Comparison of ENCODE assay signal across 8 cellular contexts in the genomic region with DNA sequence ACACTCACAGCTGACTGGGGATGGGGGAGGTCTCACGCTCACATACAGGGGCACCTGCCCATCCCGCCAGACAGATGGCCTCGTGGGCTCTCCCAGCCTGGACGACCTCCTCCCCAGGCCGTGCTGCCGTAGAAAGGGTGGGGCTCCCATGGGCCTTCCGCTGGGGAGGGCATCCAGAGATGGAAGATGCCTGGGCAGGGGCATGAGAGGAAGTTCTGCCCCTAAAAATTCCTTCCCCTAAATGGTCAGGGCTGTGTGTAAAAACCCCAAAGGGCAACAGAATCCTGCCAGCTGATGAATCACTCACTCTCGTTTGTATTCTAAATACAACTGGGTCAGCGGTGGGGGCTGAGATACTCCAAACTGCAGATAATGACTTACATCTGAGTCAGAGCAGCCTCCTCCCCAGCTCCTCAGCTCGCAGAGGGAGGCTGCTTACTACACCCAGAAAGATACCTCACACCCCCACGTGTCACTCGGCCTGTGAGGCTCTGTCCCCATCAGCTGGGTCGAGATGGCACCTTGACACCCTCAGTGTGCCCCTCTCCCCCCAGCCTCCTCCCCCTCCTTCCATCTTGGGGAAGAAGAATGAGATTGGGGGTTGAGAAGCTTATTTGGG. TPM values are rescaled to one million over a fixed set of nuclear protein-coding genes. Genes with fewer than 3 reads are reported as not detected.
DNase-seq lines count a peak whose midpoint lies in the region; TF ChIP-seq lines count a peak whose summit lies in the region.

No MANE protein-coding gene starts in this region.

- TF ChIP-seq CTCF in fibroblast of the aortic adventitia (IDR thresholded peaks at IDR 0.05; ENCODE audit: insufficient read depth, low read length), result no peak
- no peak for TF ChIP-seq CTCF in tibial nerve (IDR thresholded peaks at IDR 0.05)

- no peak overlapping the region for H2BK120ac ChIP-seq in trophoblast cell (ENCODE audit: insufficient read depth, low read length, poor library complexity)

- no peak overlapping the region for H2BK12ac ChIP-seq in trophoblast cell (ENCODE audit: low read length)

- no peak overlapping the region for H2BK5ac ChIP-seq in trophoblast cell (ENCODE audit: low read depth, low read length, poor library complexity)

- H3K36me3 ChIP-seq in trophoblast cell (ENCODE audit: control insufficient read depth in 1 of 2, insufficient read depth in 2 of 2, low read length in 2 of 2), result peaks cover 75 to 83% of the 10 kb centered on the region in 2 experiments
- H3K36me3 ChIP-seq in tibial nerve, result peaks cover 0 to 37% (median 6%) of the 10 kb centered on the region in 3 donors

- DNase-seq in GM03348 (ENCODE audit: low spot score), result peak; percentile 94
- peak; percentile 17 for DNase-seq in OCI-M1 (lab: John Stamatoyannopoulos, UW)
- DNase-seq in activated T-helper 1 cell treated with anti-CD3 and anti-CD28 coated beads, Interleukin-2, amount 50 U/mL, for 16 hours (ENCODE audit: low read depth in 1 of 2, low spot score in 1 of 2), result peak; percentile 44 to 59
- DNase-seq in fibroblast of the aortic adventitia (ENCODE audit: low read depth), result peak; percentile 95
- DNase-seq in trophoblast cell, result peak; percentile 34 to 42
- peak; percentile 71 to 84 for DNase-seq in tibial nerve (ENCODE audit: low spot score in 2 of 2)
- DNase-seq in HuH-7 (ENCODE audit: low spot score), result no peak
- no peak for DNase-seq in DMS114 treated with DMSO at 0.1 percent for 48 hours (lab: John Stamatoyannopoulos, UW; ENCODE audit: unreplicated experiment)

- H3K4me3 ChIP-seq in fibroblast of the aortic adventitia (ENCODE audit: low read depth, low read length), result peak overlapping the region; percentile 31
- H3K4me3 ChIP-seq in trophoblast cell (ENCODE audit: low read depth, low read length), result no peak overlapping the region
- peak overlapping the region in 1 of 4 donors; percentile 2 for H3K4me3 ChIP-seq in tibial nerve

- H3K23ac ChIP-seq in trophoblast cell (ENCODE audit: low read length), result no peak overlapping the region

- peak overlapping the region; percentile 84 for H3K4ac ChIP-seq in trophoblast cell (ENCODE audit: low read depth, low read length)

- peaks cover 30 to 47% of the 10 kb centered on the region in 2 experiments for H3K4me1 ChIP-seq in trophoblast cell (ENCODE audit: control insufficient read depth in 1 of 2, insufficient read depth in 2 of 2, low read length in 2 of 2)
- peaks cover 7 to 100% (median 88%) of the 10 kb centered on the region in 4 donors for H3K4me1 ChIP-seq in tibial nerve

- no peak overlapping the region for H4K12ac ChIP-seq in trophoblast cell (ENCODE audit: low read depth, low read length)

- peak; percentile 74 to 88 for TF ChIP-seq EP300 in tibial nerve (IDR thresholded peaks at IDR 0.05)

- no peak overlapping the region for H4K91ac ChIP-seq in trophoblast cell (ENCODE audit: low read depth, low read length)

- H3K9me3 ChIP-seq in trophoblast cell (ENCODE audit: insufficient read depth, low read depth, low read length) (no peaks in the 10 kb centered on the region), tibial nerve (no peaks in the 10 kb centered on the region)

- H2AFZ ChIP-seq in trophoblast cell (ENCODE audit: insufficient read depth, low read length, poor library complexity), result peak overlapping the region; percentile 35

- H3K79me1 ChIP-seq in trophoblast cell (ENCODE audit: low read length), result no peaks in the 10 kb centered on the region

- no peak overlapping the region for H3K9ac ChIP-seq in trophoblast cell (ENCODE audit: low read length)

- H4K8ac ChIP-seq in trophoblast cell (ENCODE audit: low read depth, low read length), result no peak overlapping the region

- WGBS in trophoblast cell (ENCODE audit: extremely low coverage, insufficient coverage, insufficient read length), result no CpG with 5 or more reads among the region's 13 CpGs
- WGBS in tibial nerve, 2 donors, result 9 to 10% methylated on average over 13 of the region's 13 CpGs

- H3K4me2 ChIP-seq in trophoblast cell (ENCODE audit: low read length), result peak overlapping the region; percentile 8

- H3K27ac ChIP-seq in trophoblast cell (ENCODE audit: low read depth, low read length) (peak overlapping the region; percentile 13), tibial nerve (peak overlapping the region; percentile 80 to 97 (median 89))

- no peak overlapping the region for H2AK5ac ChIP-seq in trophoblast cell (ENCODE audit: low read length)

- no peak overlapping the region for H3K14ac ChIP-seq in trophoblast cell (ENCODE audit: low read length)

- H3K27me3 ChIP-seq in trophoblast cell (ENCODE audit: insufficient read depth, low read length) (no peaks in the 10 kb centered on the region), tibial nerve (no peaks in the 10 kb centered on the region)

- peaks cover 61% of the 10 kb centered on the region for H3K79me2 ChIP-seq in trophoblast cell (ENCODE audit: control insufficient read depth, insufficient read depth, low read length, poor library complexity)

- H3K18ac ChIP-seq in trophoblast cell (ENCODE audit: low read length), result no peak overlapping the region

- TF ChIP-seq POLR2A in tibial nerve (IDR thresholded peaks at IDR 0.05), result peak in 1 of 2 donors; percentile 29

RNA-seq across cellular contexts. Expression of a gene that starts 10.1 kb away (rescaled TPM):
- total RNA-seq in fibroblast of the aortic adventitia (ENCODE audit: low replicate concordance), result 75.7 and 228 TPM in 2 replicates
- 349 and 360 TPM in 2 replicates for polyA plus RNA-seq in trophoblast cell (2013)
- 100 to 1,000 TPM; 142 to 204 (median 148) TPM for total RNA-seq in tibial nerve

Comparison
In these comparisons a context has a peak if more than half of its experiments do, and no peak if none do; other contexts are left out.
1. DNase-seq: peak in GM03348 (single experiment), OCI-M1 (single experiment), activated T-helper 1 cell treated with anti-CD3 and anti-CD28 coated beads, Interleukin-2, amount 50 U/mL, for 16 hours (2 of 2), fibroblast of the aortic adventitia (single experiment), trophoblast cell (2 of 2) and tibial nerve (2 of 2); none in HuH-7 (single experiment) and DMS114 treated with DMSO at 0.1 percent for 48 hours (single experiment).